1 cellular context compared by ENCODE assay signal in the genomic region with DNA sequence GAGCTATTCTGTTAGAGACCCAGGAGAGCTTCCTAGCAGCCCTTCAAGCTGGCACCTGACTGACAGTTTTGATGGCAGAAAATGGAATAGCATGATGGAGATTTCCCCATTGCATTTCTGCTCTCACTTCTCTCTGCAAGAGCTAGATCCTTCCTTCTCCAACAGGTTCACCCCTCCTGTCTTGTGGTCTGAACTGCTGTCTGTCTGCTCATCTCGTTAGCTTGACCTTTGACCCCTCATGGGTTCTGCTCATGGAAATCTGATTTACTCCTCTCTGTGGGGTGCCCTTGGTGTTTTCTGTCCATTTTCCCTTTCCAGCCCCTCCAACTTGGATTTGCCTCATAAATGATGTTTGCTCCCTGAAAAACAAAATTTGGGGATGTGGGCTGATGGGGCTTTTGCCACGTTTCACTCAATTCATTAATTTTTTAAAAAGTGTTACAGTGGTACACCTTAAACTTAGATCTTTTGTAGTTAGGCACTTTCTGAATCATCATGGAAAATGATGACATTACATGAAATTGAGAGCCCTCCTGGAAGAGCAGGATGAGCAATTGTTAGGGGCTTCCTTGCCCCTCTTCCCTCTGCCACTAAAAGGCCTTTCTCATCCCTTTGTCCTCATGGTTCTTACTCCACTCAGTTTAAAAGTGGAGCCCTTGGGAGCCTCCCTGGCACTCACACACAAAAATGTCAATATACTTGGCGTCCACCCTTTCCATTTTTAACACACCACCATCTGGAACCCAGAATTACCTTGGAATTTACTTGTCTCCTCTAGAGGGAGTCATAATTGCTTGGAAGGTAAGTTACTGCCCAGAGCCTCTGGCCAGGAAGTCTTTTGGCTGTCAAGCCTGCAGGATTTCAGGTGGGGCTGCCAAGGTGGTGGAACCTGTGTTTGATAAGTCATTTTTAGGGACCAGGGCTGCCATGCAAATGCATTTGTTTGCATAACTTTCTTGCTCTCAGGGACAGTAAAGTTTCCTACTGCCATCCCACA.
TF ChIP-seq lines count a peak whose summit lies in the region.

No MANE protein-coding gene starts in this region.

TF ChIP-seq in GM12878, 131 proteins besides CTCF, POLR2A, EP300 and RAD21 (continues in another document):
- TF ChIP-seq ZNF592 (IDR thresholded peaks at IDR 0.05) (no peak), PKNOX1 (IDR thresholded peaks at IDR 0.05) (peak; percentile 5; the same call in 1 of the 2 replicates), TBL1XR1 (IDR thresholded peaks at IDR 0.05; ENCODE audit: low read depth, low read length) (no peak; the same call in 1 of the 2 replicates), IRF4 (IDR thresholded peaks at IDR 0.05; ENCODE audit: low read depth, low read length) (no peak), ETV6 (conservative IDR thresholded peaks at IDR 0.05 in 1 of 2, IDR thresholded peaks at IDR 0.05 in 1 of 2; ENCODE audit: borderline replicate concordance in 1 of 2, low read depth in 1 of 2) (no peak), EZH2 (IDR thresholded peaks at IDR 0.05; ENCODE audit: borderline replicate concordance, control insufficient read depth, low read depth, low read length) (no peak), HCFC1 (IDR thresholded peaks at IDR 0.05; ENCODE audit: low read length) (no peak), HDAC2 (IDR thresholded peaks at IDR 0.05) (no peak), NR2C1 (IDR thresholded peaks at IDR 0.05) (peak; percentile 83), PML (IDR thresholded peaks at IDR 0.05; ENCODE audit: low read length) (no peak; the same call in 1 of the 2 replicates), E4F1 (IDR thresholded peaks at IDR 0.05; ENCODE audit: borderline replicate concordance, partially characterized antibody) (no peak), TCF7 (IDR thresholded peaks at IDR 0.05; ENCODE audit: borderline replicate concordance) (no peak), HDGF (IDR thresholded peaks at IDR 0.05) (no peak), CHD4 (IDR thresholded peaks at IDR 0.05) (no peak), ATF7 (IDR thresholded peaks at IDR 0.05; ENCODE audit: low read depth) (no peak), SUPT20H (IDR thresholded peaks at IDR 0.05; ENCODE audit: borderline replicate concordance, control insufficient read depth, low read depth, low read length) (no peak), NR2C2 (IDR thresholded peaks at IDR 0.05; ENCODE audit: borderline replicate concordance, control insufficient read depth, insufficient read length, low read depth) (peak; percentile 76), SMC3 (IDR thresholded peaks at IDR 0.05; ENCODE audit: borderline replicate concordance, low read length) (peak; percentile 41; the same call in 1 of the 2 replicates), POLR2AphosphoS2 (IDR thresholded peaks at IDR 0.05; ENCODE audit: low read depth, low read length) (no peak), CBFB (IDR thresholded peaks at IDR 0.05; ENCODE audit: low read depth) (no peak), EGR1 (IDR thresholded peaks at IDR 0.05; ENCODE audit: borderline replicate concordance in 1 of 2, low read depth in 2 of 2, low read length in 2 of 2) (no peak), PBX3 (IDR thresholded peaks at IDR 0.05; ENCODE audit: insufficient replicate concordance, low read depth, low read length) (no peak), NR2F1 (conservative IDR thresholded peaks at IDR 0.05) (peak; percentile 90), MXI1 (IDR thresholded peaks at IDR 0.05; ENCODE audit: low read depth, low read length) (no peak), WRNIP1 (IDR thresholded peaks at IDR 0.05; ENCODE audit: borderline replicate concordance, low read depth, low read length) (no peak), ZNF24 (IDR thresholded peaks at IDR 0.05) (no peak), ZSCAN29 (IDR thresholded peaks at IDR 0.05) (no peak)
- TF ChIP-seq, protein P1, sequence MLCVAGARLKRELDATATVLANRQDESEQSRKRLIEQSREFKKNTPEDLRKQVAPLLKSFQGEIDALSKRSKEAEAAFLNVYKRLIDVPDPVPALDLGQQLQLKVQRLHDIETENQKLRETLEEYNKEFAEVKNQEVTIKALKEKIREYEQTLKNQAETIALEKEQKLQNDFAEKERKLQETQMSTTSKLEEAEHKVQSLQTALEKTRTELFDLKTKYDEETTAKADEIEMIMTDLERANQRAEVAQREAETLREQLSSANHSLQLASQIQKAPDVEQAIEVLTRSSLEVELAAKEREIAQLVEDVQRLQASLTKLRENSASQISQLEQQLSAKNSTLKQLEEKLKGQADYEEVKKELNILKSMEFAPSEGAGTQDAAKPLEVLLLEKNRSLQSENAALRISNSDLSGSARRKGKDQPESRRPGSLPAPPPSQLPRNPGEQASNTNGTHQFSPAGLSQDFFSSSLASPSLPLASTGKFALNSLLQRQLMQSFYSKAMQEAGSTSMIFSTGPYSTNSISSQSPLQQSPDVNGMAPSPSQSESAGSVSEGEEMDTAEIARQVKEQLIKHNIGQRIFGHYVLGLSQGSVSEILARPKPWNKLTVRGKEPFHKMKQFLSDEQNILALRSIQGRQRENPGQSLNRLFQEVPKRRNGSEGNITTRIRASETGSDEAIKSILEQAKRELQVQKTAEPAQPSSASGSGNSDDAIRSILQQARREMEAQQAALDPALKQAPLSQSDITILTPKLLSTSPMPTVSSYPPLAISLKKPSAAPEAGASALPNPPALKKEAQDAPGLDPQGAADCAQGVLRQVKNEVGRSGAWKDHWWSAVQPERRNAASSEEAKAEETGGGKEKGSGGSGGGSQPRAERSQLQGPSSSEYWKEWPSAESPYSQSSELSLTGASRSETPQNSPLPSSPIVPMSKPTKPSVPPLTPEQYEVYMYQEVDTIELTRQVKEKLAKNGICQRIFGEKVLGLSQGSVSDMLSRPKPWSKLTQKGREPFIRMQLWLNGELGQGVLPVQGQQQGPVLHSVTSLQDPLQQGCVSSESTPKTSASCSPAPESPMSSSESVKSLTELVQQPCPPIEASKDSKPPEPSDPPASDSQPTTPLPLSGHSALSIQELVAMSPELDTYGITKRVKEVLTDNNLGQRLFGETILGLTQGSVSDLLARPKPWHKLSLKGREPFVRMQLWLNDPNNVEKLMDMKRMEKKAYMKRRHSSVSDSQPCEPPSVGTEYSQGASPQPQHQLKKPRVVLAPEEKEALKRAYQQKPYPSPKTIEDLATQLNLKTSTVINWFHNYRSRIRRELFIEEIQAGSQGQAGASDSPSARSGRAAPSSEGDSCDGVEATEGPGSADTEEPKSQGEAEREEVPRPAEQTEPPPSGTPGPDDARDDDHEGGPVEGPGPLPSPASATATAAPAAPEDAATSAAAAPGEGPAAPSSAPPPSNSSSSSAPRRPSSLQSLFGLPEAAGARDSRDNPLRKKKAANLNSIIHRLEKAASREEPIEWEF (IDR thresholded peaks at IDR 0.05; ENCODE audit: insufficient replicate concordance, low read depth, low read length): no peak
- TF ChIP-seq, protein P2, sequence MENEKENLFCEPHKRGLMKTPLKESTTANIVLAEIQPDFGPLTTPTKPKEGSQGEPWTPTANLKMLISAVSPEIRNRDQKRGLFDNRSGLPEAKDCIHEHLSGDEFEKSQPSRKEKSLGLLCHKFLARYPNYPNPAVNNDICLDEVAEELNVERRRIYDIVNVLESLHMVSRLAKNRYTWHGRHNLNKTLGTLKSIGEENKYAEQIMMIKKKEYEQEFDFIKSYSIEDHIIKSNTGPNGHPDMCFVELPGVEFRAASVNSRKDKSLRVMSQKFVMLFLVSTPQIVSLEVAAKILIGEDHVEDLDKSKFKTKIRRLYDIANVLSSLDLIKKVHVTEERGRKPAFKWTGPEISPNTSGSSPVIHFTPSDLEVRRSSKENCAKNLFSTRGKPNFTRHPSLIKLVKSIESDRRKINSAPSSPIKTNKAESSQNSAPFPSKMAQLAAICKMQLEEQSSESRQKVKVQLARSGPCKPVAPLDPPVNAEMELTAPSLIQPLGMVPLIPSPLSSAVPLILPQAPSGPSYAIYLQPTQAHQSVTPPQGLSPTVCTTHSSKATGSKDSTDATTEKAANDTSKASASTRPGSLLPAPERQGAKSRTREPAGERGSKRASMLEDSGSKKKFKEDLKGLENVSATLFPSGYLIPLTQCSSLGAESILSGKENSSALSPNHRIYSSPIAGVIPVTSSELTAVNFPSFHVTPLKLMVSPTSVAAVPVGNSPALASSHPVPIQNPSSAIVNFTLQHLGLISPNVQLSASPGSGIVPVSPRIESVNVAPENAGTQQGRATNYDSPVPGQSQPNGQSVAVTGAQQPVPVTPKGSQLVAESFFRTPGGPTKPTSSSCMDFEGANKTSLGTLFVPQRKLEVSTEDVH (IDR thresholded peaks at IDR 0.05; ENCODE audit: low read depth, partially characterized antibody): no peak
- TF ChIP-seq, protein P3, sequence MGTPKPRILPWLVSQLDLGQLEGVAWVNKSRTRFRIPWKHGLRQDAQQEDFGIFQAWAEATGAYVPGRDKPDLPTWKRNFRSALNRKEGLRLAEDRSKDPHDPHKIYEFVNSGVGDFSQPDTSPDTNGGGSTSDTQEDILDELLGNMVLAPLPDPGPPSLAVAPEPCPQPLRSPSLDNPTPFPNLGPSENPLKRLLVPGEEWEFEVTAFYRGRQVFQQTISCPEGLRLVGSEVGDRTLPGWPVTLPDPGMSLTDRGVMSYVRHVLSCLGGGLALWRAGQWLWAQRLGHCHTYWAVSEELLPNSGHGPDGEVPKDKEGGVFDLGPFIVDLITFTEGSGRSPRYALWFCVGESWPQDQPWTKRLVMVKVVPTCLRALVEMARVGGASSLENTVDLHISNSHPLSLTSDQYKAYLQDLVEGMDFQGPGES (IDR thresholded peaks at IDR 0.05): no peak
- TF ChIP-seq, protein P4, sequence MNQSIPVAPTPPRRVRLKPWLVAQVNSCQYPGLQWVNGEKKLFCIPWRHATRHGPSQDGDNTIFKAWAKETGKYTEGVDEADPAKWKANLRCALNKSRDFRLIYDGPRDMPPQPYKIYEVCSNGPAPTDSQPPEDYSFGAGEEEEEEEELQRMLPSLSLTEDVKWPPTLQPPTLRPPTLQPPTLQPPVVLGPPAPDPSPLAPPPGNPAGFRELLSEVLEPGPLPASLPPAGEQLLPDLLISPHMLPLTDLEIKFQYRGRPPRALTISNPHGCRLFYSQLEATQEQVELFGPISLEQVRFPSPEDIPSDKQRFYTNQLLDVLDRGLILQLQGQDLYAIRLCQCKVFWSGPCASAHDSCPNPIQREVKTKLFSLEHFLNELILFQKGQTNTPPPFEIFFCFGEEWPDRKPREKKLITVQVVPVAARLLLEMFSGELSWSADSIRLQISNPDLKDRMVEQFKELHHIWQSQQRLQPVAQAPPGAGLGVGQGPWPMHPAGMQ (IDR thresholded peaks at IDR 0.05; ENCODE audit: borderline replicate concordance): no peak
